Comparison of ENCODE assay signal across 8 cellular contexts in the genomic region with DNA sequence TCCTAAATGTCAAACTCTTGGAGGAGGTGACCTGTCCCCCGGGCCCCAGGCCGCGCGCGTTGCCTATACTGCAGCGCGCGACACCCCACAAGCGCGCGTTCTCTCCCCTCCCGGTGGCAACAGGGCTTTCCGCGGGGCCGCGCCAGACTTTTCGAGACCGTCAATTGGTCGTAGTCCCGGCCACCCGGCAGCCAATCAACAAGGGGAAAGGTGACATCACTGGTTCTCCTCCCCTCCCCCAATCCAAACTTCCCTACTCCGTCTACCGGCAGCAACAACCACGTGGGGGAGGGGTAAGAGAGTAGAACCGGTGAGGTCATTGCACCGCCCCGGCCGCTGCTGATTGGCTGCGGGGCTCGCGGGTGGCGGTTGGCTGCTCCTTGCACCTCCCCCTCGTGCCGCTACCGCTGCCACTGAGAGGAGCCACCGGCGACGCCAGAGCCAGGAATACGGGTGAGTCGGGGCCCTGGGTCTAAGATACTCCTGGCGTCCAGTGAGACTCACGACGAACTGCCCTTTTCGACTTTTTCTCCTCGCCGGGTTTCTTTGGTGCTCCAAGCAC. TPM values are rescaled to one million over a fixed set of nuclear protein-coding genes. Genes with fewer than 3 reads are reported as not detected.
DNase-seq lines count a peak whose midpoint lies in the region; ATAC-seq and TF ChIP-seq lines count a peak whose summit lies in the region.

No MANE protein-coding gene starts in this region.

- DNase-seq in NCI-H1694 (lab: John Stamatoyannopoulos, UW): peak; percentile 99
- DNase-seq in T-helper 1 cell: peak; percentile 98 to 100 (median 99)
- peak; percentile 97 to 100 (median 100) for DNase-seq in anterior cingulate cortex (lab: John Stamatoyannopoulos, UW)
- peak; percentile 96 for DNase-seq in hepatic stellate cell (ENCODE audit: low spot score)
- peak; percentile 99 for DNase-seq in putamen (ENCODE audit: low spot score)
- DNase-seq in vagina (ENCODE audit: extremely low spot score in 2 of 2): peak; percentile 100

- peaks cover 0 to 6% of the 10 kb centered on the region in 2 donors for H3K36me3 ChIP-seq in vagina

- H3K27me3 ChIP-seq in vagina: no peaks in the 10 kb centered on the region

- H3K4me1 ChIP-seq in vagina: peaks cover 38% of the 10 kb centered on the region

- TF ChIP-seq CTCF in vagina (IDR thresholded peaks at IDR 0.05): no peak

- intact Hi-C loops in vagina (cut with DNase I): no loop called here

- no peaks in the 10 kb centered on the region for H3K9me3 ChIP-seq in vagina

- peak overlapping the region; percentile 98 for H3K27ac ChIP-seq in vagina

- H3K4me3 ChIP-seq in vagina: peak overlapping the region; percentile 72 to 76

- peak in 1 of 2 donors; percentile 90 for TF ChIP-seq POLR2A in vagina (IDR thresholded peaks at IDR 0.05)

- peak; percentile 33 for ATAC-seq in GM18499 (IDR thresholded peaks at IDR 0.05; ENCODE audit: insufficient read depth, unreplicated experiment)
- ATAC-seq in HG02885 (IDR thresholded peaks at IDR 0.05; ENCODE audit: poor library complexity, unreplicated experiment): peak; percentile 54

RNA-seq across cellular contexts. Expression of gene CIC, which starts 0.8 kb away (rescaled TPM):
- total RNA-seq in vagina: 36.1 TPM

RNA-seq across cellular contexts. Expression of gene ERF, which starts 13.3 kb away (rescaled TPM):
- 44.7 TPM for total RNA-seq in vagina

RNA-seq across cellular contexts. Expression of gene GSK3A, which starts 25.8 kb away (rescaled TPM):
- 21.1 TPM for total RNA-seq in vagina

RNA-seq across cellular contexts. Expression of gene PRR19, which starts 33.7 kb away (rescaled TPM):
- total RNA-seq in vagina: not detected

RNA-seq across cellular contexts. Expression of gene PAFAH1B3, which starts 34.2 kb away (rescaled TPM):
- total RNA-seq in vagina: 21.9 TPM

Comparison
In these comparisons a context has a peak if more than half of its experiments do, and no peak if none do; other contexts are left out.
1. Peak in every context shown above with its lines: DNase-seq, ATAC-seq, H3K4me3 ChIP-seq and H3K27ac ChIP-seq.